ENCODE assay signal across 9 cellular contexts in genomic region chr3:100399341-100400071, GRCh38. TPM values are rescaled to one million over a fixed set of nuclear protein-coding genes. Genes with fewer than 3 reads are reported as not detected.
DNase-seq lines count a peak whose midpoint lies in the region; ATAC-seq and TF ChIP-seq lines count a peak whose summit lies in the region.
"Had no signal": no experiment of that assay in that cellular context is flagged by ENCODE, and none has a peak within 500 bp of the region (broad histone marks: within the 10 kb centered on the region; RNA-seq: fewer than 3 reads in every experiment).

No MANE protein-coding gene starts in this region.

- H3K36me3 Mint-ChIP-seq in chondrocyte (ENCODE audit: low read depth): no peaks in the 10 kb centered on the region
- H3K36me3 Mint-ChIP-seq in naive thymus-derived CD4-positive, alpha-beta T cell: peaks cover 0 to 2% (median 0%) of the 10 kb centered on the region in 5 donors

- no peaks in the 10 kb centered on the region for H3K27me3 ChIP-seq in KMS-11 (ENCODE audit: insufficient read depth, low read depth)
- H3K27me3 ChIP-seq in naive thymus-derived CD4-positive, alpha-beta T cell (ENCODE audit: control insufficient read depth in 2 of 2, insufficient read depth in 2 of 2, low read length in 2 of 2): no peaks in the 10 kb centered on the region

- no peak for ATAC-seq in naive thymus-derived CD4-positive, alpha-beta T cell
- ATAC-seq in GM18519 (IDR thresholded peaks at IDR 0.05; ENCODE audit: low FRiP score, unreplicated experiment): no peak
- no peak for ATAC-seq in GM19395 (IDR thresholded peaks at IDR 0.05; ENCODE audit: unreplicated experiment)

- peaks cover 78% of the 10 kb centered on the region for H3K79me2 ChIP-seq in KMS-11 (ENCODE audit: insufficient read depth, low read depth)

- H3K9me3 ChIP-seq in naive thymus-derived CD4-positive, alpha-beta T cell (ENCODE audit: control insufficient read depth in 2 of 3, low read length in 3 of 3): no peaks in the 10 kb centered on the region

- peak overlapping the region; percentile 98 for H3K27ac Mint-ChIP-seq in chondrocyte (ENCODE audit: unreplicated experiment)
- peak overlapping the region in 7 of 9 donors; percentile 15 to 98 (median 88) for H3K27ac Mint-ChIP-seq in naive thymus-derived CD4-positive, alpha-beta T cell

- no peak overlapping the region for H2AFZ ChIP-seq in KMS-11 (ENCODE audit: low read depth)

- POLR2A ChIA-PET in naive thymus-derived CD4-positive, alpha-beta T cell (lab: Charles Lee): interaction anchor here (0.6 kb wide), 1 partner anchor 14 kb away, joined by 3 read pairs; no protein-coding TSS in a partner anchor

- H3K9me3 Mint-ChIP-seq in chondrocyte (ENCODE audit: low read depth): no peaks in the 10 kb centered on the region
- H3K9me3 Mint-ChIP-seq in naive thymus-derived CD4-positive, alpha-beta T cell: peaks cover 0 to 1% (median 0%) of the 10 kb centered on the region in 11 donors

- H3K4me1 ChIP-seq in KMS-11 (ENCODE audit: low read depth, poor library complexity, severe bottlenecking): peaks cover 61% of the 10 kb centered on the region
- H3K4me1 ChIP-seq in naive thymus-derived CD4-positive, alpha-beta T cell (ENCODE audit: control insufficient read depth in 2 of 2, insufficient read depth in 2 of 2, low read length in 2 of 2): peaks cover 21 to 38% of the 10 kb centered on the region in 2 donors

- no peaks in the 10 kb centered on the region for H3K36me3 ChIP-seq in KMS-11 (ENCODE audit: insufficient read depth)
- H3K36me3 ChIP-seq in naive thymus-derived CD4-positive, alpha-beta T cell (ENCODE audit: control insufficient read depth in 2 of 3, insufficient read depth in 3 of 3, low read length in 3 of 3): peaks cover 0 to 9% (median 0%) of the 10 kb centered on the region in 3 experiments

- H3K27ac ChIP-seq in KMS-11: peak overlapping the region; percentile 92; the same call in 1 of the 2 replicates
- peak overlapping the region; percentile 85 for H3K27ac ChIP-seq in naive thymus-derived CD4-positive, alpha-beta T cell (ENCODE audit: low read depth, low read length)

- DNase-seq in AG09309 (ENCODE audit: low read depth) (no peak), chondrocyte (ENCODE audit: low spot score) (no peak), AML-193 (lab: John Stamatoyannopoulos, UW) (no peak), NCI-H526 (lab: John Stamatoyannopoulos, UW) (no peak)
- no peak for DNase-seq in naive thymus-derived CD4-positive, alpha-beta T cell
- DNase-seq: kidney glomerular epithelial cell had no signal

- peak overlapping the region; percentile 84; the same call in 1 of the 2 replicates for H3K9ac ChIP-seq in KMS-11

- TF ChIP-seq CTCF in AG09309 (IDR thresholded peaks at IDR 0.05; ENCODE audit: control insufficient read depth, insufficient read depth, low read depth, low read length, missing control alignments): no peak
- no peak for TF ChIP-seq CTCF in KMS-11 (conservative IDR thresholded peaks at IDR 0.05; ENCODE audit: low read depth, low read length)
- TF ChIP-seq CTCF in chondrocyte (IDR thresholded peaks at IDR 0.05): no peak

- H3K27me3 Mint-ChIP-seq in chondrocyte (ENCODE audit: low read depth): no peaks in the 10 kb centered on the region
- no peaks in the 10 kb centered on the region for H3K27me3 Mint-ChIP-seq in naive thymus-derived CD4-positive, alpha-beta T cell

- peak overlapping the region; percentile 93 for H3K4me3 Mint-ChIP-seq in chondrocyte (ENCODE audit: unreplicated experiment)
- peak overlapping the region; percentile 87 to 99 (median 96) for H3K4me3 Mint-ChIP-seq in naive thymus-derived CD4-positive, alpha-beta T cell

- CTCF ChIA-PET in naive thymus-derived CD4-positive, alpha-beta T cell (lab: Charles Lee): no interaction called here

- intact Hi-C loops in naive thymus-derived CD4-positive, alpha-beta T cell (cut with micrococcal nuclease): loop anchor here (2.0 to 10.0 kb wide), 12 partner anchors 82 to 1497 kb away; partner anchors contain the start of genes CEP97 (in 1 of the 2), DCBLD2 (in 1 of the 2) and NXPE3 (in 1 of the 2)

- H3K4me3 ChIP-seq in AG09309 (ENCODE audit: control insufficient read depth, low read depth, low read length) (peak overlapping the region; percentile 92), KMS-11 (IDR thresholded peaks at IDR 0.05; ENCODE audit: insufficient read depth, low read depth, low read length) (peak overlapping the region; percentile 4)
- peak overlapping the region; percentile 90 for H3K4me3 ChIP-seq in naive thymus-derived CD4-positive, alpha-beta T cell (ENCODE audit: low read length)

- peaks cover 14% of the 10 kb centered on the region for H4K20me1 ChIP-seq in KMS-11 (ENCODE audit: insufficient read depth)

- H3K4me1 Mint-ChIP-seq in chondrocyte (ENCODE audit: low read depth): peaks cover 68% of the 10 kb centered on the region
- peaks cover 36 to 84% (median 72%) of the 10 kb centered on the region in 7 donors for H3K4me1 Mint-ChIP-seq in naive thymus-derived CD4-positive, alpha-beta T cell

- peak overlapping the region; percentile 84 for H3K4me2 ChIP-seq in KMS-11

RNA-seq across cellular contexts. Expression of gene TOMM70, which starts 1.4 kb away (rescaled TPM):
- total RNA-seq in chondrocyte: 33.9 to 43.3 TPM (median 34.9 TPM) in 3 replicates
- total RNA-seq in naive thymus-derived CD4-positive, alpha-beta T cell: 10 to 100 TPM; 18.3 to 43.7 (median 35.5) TPM
- polyA plus RNA-seq in naive thymus-derived CD4-positive, alpha-beta T cell: 10 to 100 TPM; 20.5 to 22.6 TPM

RNA-seq across cellular contexts. Expression of gene LNP1, which starts 1.8 kb away (rescaled TPM):
- total RNA-seq in chondrocyte: 1.0 to 2.2 TPM (median 1.5 TPM) in 3 replicates
- 1 to 10 TPM in 4 of 5 experiments, under 1 TPM in 1; 0.82 to 2.4 (median 1.6) TPM for total RNA-seq in naive thymus-derived CD4-positive, alpha-beta T cell
- polyA plus RNA-seq in naive thymus-derived CD4-positive, alpha-beta T cell: under 1 TPM; 0.37 to 0.92 TPM

Comparison
In these comparisons a context has a peak if more than half of its experiments do, and no peak if none do; other contexts are left out.
1. H3K4me3 ChIP-seq: peak in every context shown above with its lines; median percentile 92 in AG09309; 90 in naive thymus-derived CD4-positive, alpha-beta T cell; 4 in KMS-11.